In genomic region chr16:8678068-8678927, GRCh38 we compare ENCODE assay signal across 1 cellular context.
A peak's percentile ranks its signal among the peaks of the same experiment; 100 is the strongest.
TF ChIP-seq lines count a peak whose summit lies in the region.

No MANE protein-coding gene starts in this region.

TF ChIP-seq in HepG2, 621 proteins besides CTCF, POLR2A, EP300 and RAD21 (continued from another document and continues in another):
- TF ChIP-seq ZNF142 (CRISPR knock-in tag; IDR thresholded peaks at IDR 0.05): peak; percentile 67; the same call in 1 of the 2 replicates
- 0 out of 2 replicates have a peak, but pooled peaks have one; percentile 12 for TF ChIP-seq POGK (CRISPR knock-in tag; conservative IDR thresholded peaks at IDR 0.05)
- no peak for TF ChIP-seq TRAFD1 (CRISPR knock-in tag; IDR thresholded peaks at IDR 0.05; ENCODE audit: borderline replicate concordance)
- TF ChIP-seq TFDP1 (CRISPR knock-in tag; IDR thresholded peaks at IDR 0.05; ENCODE audit: borderline replicate concordance): no peak
- no peak for TF ChIP-seq ELF4 (CRISPR knock-in tag; IDR thresholded peaks at IDR 0.05; ENCODE audit: borderline replicate concordance)
- no peak for TF ChIP-seq ZNF225 (CRISPR knock-in tag; IDR thresholded peaks at IDR 0.05)
- no peak for TF ChIP-seq KDM4B (CRISPR knock-in tag; IDR thresholded peaks at IDR 0.05)
- TF ChIP-seq BATF2 (CRISPR knock-in tag; IDR thresholded peaks at IDR 0.05): no peak
- no peak for TF ChIP-seq PHB2 (IDR thresholded peaks at IDR 0.05; ENCODE audit: partially characterized antibody)
- TF ChIP-seq CREBL2 (CRISPR knock-in tag; IDR thresholded peaks at IDR 0.05; ENCODE audit: borderline replicate concordance): no peak
- peak; percentile 34; the same call in 1 of the 2 replicates for TF ChIP-seq YEATS4 (CRISPR knock-in tag; IDR thresholded peaks at IDR 0.05; ENCODE audit: borderline replicate concordance)
- no peak for TF ChIP-seq REL (CRISPR knock-in tag; conservative IDR thresholded peaks at IDR 0.05)
- TF ChIP-seq CSRNP2 (CRISPR knock-in tag; conservative IDR thresholded peaks at IDR 0.05; ENCODE audit: low read depth): no peak
- TF ChIP-seq PHF20 (CRISPR knock-in tag; IDR thresholded peaks at IDR 0.05): no peak
- peak; percentile 55; the same call in 1 of the 2 replicates for TF ChIP-seq ZNF121 (CRISPR knock-in tag; IDR thresholded peaks at IDR 0.05)
- TF ChIP-seq MXD4 (CRISPR knock-in tag; IDR thresholded peaks at IDR 0.05): peak; percentile 57; the same call in 1 of the 2 replicates
- TF ChIP-seq ZFP91 (CRISPR knock-in tag; IDR thresholded peaks at IDR 0.05; ENCODE audit: borderline replicate concordance): no peak
- TF ChIP-seq NR1H2 (CRISPR knock-in tag; IDR thresholded peaks at IDR 0.05; ENCODE audit: borderline replicate concordance, low read depth): no peak
- no peak for TF ChIP-seq ZZZ3 (CRISPR knock-in tag; IDR thresholded peaks at IDR 0.05; ENCODE audit: borderline replicate concordance)
- TF ChIP-seq RBFOX2 (IDR thresholded peaks at IDR 0.05; ENCODE audit: low read depth, low read length): peak; percentile 54; the same call in 1 of the 2 replicates
- TF ChIP-seq POGZ (CRISPR knock-in tag; IDR thresholded peaks at IDR 0.05): no peak
- TF ChIP-seq NR2F6 (IDR thresholded peaks at IDR 0.05): peak; percentile 76
- peak; percentile 81 for TF ChIP-seq NR2F6 (CRISPR knock-in tag; IDR thresholded peaks at IDR 0.05)
- no peak; the same call in 1 of the 2 replicates for TF ChIP-seq ZNF276 (CRISPR knock-in tag; IDR thresholded peaks at IDR 0.05; ENCODE audit: low read depth)
- TF ChIP-seq NR2F1 (CRISPR knock-in tag; IDR thresholded peaks at IDR 0.05): peak in 1 of 2 experiments; percentile 9; a peak in 1 of 4 replicates
- TF ChIP-seq ZNF503 (CRISPR knock-in tag; IDR thresholded peaks at IDR 0.05): no peak; the same call in 1 of the 2 replicates
- no peak for TF ChIP-seq ZNF343 (CRISPR knock-in tag; IDR thresholded peaks at IDR 0.05)
- TF ChIP-seq AGO2 (optimal IDR thresholded peaks at IDR 0.05; ENCODE audit: low read depth, low read length): no peak
- TF ChIP-seq NFIC (IDR thresholded peaks at IDR 0.05; ENCODE audit: low read length): peak; percentile 85; the same call in 1 of the 2 replicates
- no peak for TF ChIP-seq ZNF891 (CRISPR knock-in tag; IDR thresholded peaks at IDR 0.05)
- TF ChIP-seq ZNF737 (CRISPR knock-in tag; IDR thresholded peaks at IDR 0.05; ENCODE audit: borderline replicate concordance): no peak
- TF ChIP-seq TOE1 (CRISPR knock-in tag; IDR thresholded peaks at IDR 0.05): no peak
- TF ChIP-seq CREM (IDR thresholded peaks at IDR 0.05): peak; percentile 76; the same call in 1 of the 2 replicates
- TF ChIP-seq CREM (CRISPR knock-in tag; IDR thresholded peaks at IDR 0.05): no peak
- peak; percentile 59; the same call in 1 of the 2 replicates for TF ChIP-seq HBP1 (CRISPR knock-in tag; IDR thresholded peaks at IDR 0.05; ENCODE audit: low read depth)
- peak; percentile 71; the same call in 1 of the 2 replicates for TF ChIP-seq TP53 (CRISPR knock-in tag; conservative IDR thresholded peaks at IDR 0.05)
- TF ChIP-seq SMYD3 (CRISPR knock-in tag; IDR thresholded peaks at IDR 0.05): peak; percentile 26; the same call in 1 of the 2 replicates
- TF ChIP-seq ZNF496 (CRISPR knock-in tag; IDR thresholded peaks at IDR 0.05; ENCODE audit: insufficient replicate concordance): no peak
- TF ChIP-seq ZBTB1 (CRISPR knock-in tag; IDR thresholded peaks at IDR 0.05; ENCODE audit: borderline replicate concordance): no peak
- peak; percentile 80 for TF ChIP-seq THAP11 (CRISPR knock-in tag; IDR thresholded peaks at IDR 0.05)
